ENCODE assay signal across 27 cellular contexts in genomic region chr11:35187996-35188395, GRCh38. TPM values are rescaled to one million over a fixed set of nuclear protein-coding genes. Genes with fewer than 3 reads are reported as not detected.
DNase-seq lines count a peak whose midpoint lies in the region; ATAC-seq and TF ChIP-seq lines count a peak whose summit lies in the region.
"Had no signal": no experiment of that assay in that cellular context is flagged by ENCODE, and none has a peak within 500 bp of the region (broad histone marks: within the 10 kb centered on the region; RNA-seq: fewer than 3 reads in every experiment).

No MANE protein-coding gene starts in this region.

- peak; percentile 21 for TF ChIP-seq POLR2A in GM19099 (IDR thresholded peaks at IDR 0.05; ENCODE audit: extremely low read depth, insufficient read length, low read depth)

- H3K27ac Mint-ChIP-seq in CD4-positive, alpha-beta T cell, result peak overlapping the region; percentile 85
- peak overlapping the region; percentile 49 for H3K27ac Mint-ChIP-seq in central memory CD8-positive, alpha-beta T cell (ENCODE audit: low read depth)
- H3K27ac Mint-ChIP-seq in natural killer cell, result peak overlapping the region; percentile 21 to 29
- H3K27ac Mint-ChIP-seq: activated B cell treated with CpG ODN at 0.5 μM for 24 hours had no signal

- no peak for TF ChIP-seq CTCF in CD4-positive, alpha-beta T cell (IDR thresholded peaks at IDR 0.05)
- TF ChIP-seq CTCF in natural killer cell (IDR thresholded peaks at IDR 0.05), result no peak

- peak overlapping the region; percentile 31 for H3K4me3 Mint-ChIP-seq in CD4-positive, alpha-beta T cell
- no peak overlapping the region for H3K4me3 Mint-ChIP-seq in central memory CD8-positive, alpha-beta T cell
- H3K4me3 Mint-ChIP-seq in natural killer cell, result no peak overlapping the region
- H3K4me3 Mint-ChIP-seq: activated B cell treated with CpG ODN at 0.5 μM for 24 hours, neural crest cell had no signal

- intact Hi-C loops in CD4-positive, alpha-beta T cell (cut with DNase I, micrococcal nuclease), result loop anchor here (5.0 to 10.0 kb wide), 2 partner anchors 34 to 263 kb away; no protein-coding TSS in a partner anchor
- intact Hi-C loops in natural killer cell (cut with micrococcal nuclease), result no loop called here

- CTCF ChIA-PET in CD4-positive, alpha-beta T cell (lab: Charles Lee), result interaction anchor here (1.0 to 1.3 kb wide), 2 partner anchors 11 kb away, joined by 3 to 5 read pairs; no protein-coding TSS in a partner anchor

- peaks cover 100% of the 10 kb centered on the region for H3K36me3 Mint-ChIP-seq in CD4-positive, alpha-beta T cell (ENCODE audit: low read depth)
- peaks cover 89% of the 10 kb centered on the region for H3K36me3 Mint-ChIP-seq in central memory CD8-positive, alpha-beta T cell (ENCODE audit: insufficient read depth)
- H3K36me3 Mint-ChIP-seq in natural killer cell, result peaks cover 20% of the 10 kb centered on the region

- no peak overlapping the region for H3K27ac ChIP-seq in CD4-positive, alpha-beta T cell (ENCODE audit: low read depth, low read length)
- H3K27ac ChIP-seq: ascending aorta, hepatocyte, tibial nerve had no signal

- no peak for DNase-seq in CD4-positive, alpha-beta T cell
- DNase-seq in central memory CD8-positive, alpha-beta T cell (ENCODE audit: low spot score in 2 of 2), result no peak
- DNase-seq in natural killer cell (no peak), hepatic stellate cell (ENCODE audit: low spot score) (no peak)
- DNase-seq in activated CD4-positive, CD25-positive, alpha-beta regulatory T cell treated with anti-CD3 and anti-CD28 coated beads, Interleukin-2, amount 50 U/mL, for 72 hours, result no peak
- DNase-seq: activated B cell treated with CpG ODN at 0.5 μM for 24 hours; activated CD4-positive, alpha-beta T cell treated with anti-CD3 and anti-CD28 coated beads, Interleukin-2, amount 50 U/mL, for 4 hours; activated naive CD4-positive, alpha-beta T cell; activated T-cell treated with anti-CD3 and anti-CD28 coated beads, Interleukin-2, amount 50 U/mL, for 1 hour; caudate nucleus; GOT3; KBM-7; midbrain; NCI-H1436; NCI-H2107; NCI-H446 treated with DMSO at 0.1 percent for 48 hours; OCI-M1; Right ventricle myocardium superior; stimulated activated CD4-positive, alpha-beta T cell treated with anti-CD3 and anti-CD28 coated beads, Interleukin-15, amount 100 ng/mL, for 24 hours had no signal

- ATAC-seq in CD4-positive, alpha-beta T cell (ENCODE audit: poor library complexity), result no peak
- no peak for ATAC-seq in central memory CD8-positive, alpha-beta T cell (replicated peaks; ENCODE audit: extremely low read depth, poor library complexity, severe bottlenecking)
- ATAC-seq in natural killer cell (no peak), HG03159 (IDR thresholded peaks at IDR 0.05; ENCODE audit: unreplicated experiment) (no peak), GM19397 (IDR thresholded peaks at IDR 0.05; ENCODE audit: unreplicated experiment) (no peak)
- ATAC-seq: sciatic nerve had no signal

- H3K27me3 ChIP-seq in CD4-positive, alpha-beta T cell (ENCODE audit: control insufficient read depth, insufficient read depth, low read length), result no peaks in the 10 kb centered on the region
- H3K27me3 ChIP-seq: ascending aorta, hepatocyte, tibial nerve had no signal

- H3K9me3 ChIP-seq in CD4-positive, alpha-beta T cell (ENCODE audit: control insufficient read depth, low read length), result no peaks in the 10 kb centered on the region
- H3K9me3 ChIP-seq: ascending aorta, tibial nerve had no signal

- no peaks in the 10 kb centered on the region for H3K9me3 Mint-ChIP-seq in CD4-positive, alpha-beta T cell
- H3K9me3 Mint-ChIP-seq in central memory CD8-positive, alpha-beta T cell, result no peaks in the 10 kb centered on the region
- H3K9me3 Mint-ChIP-seq in natural killer cell, result no peaks in the 10 kb centered on the region
- H3K9me3 Mint-ChIP-seq: activated B cell treated with CpG ODN at 0.5 μM for 24 hours, neural crest cell had no signal

- H3K27me3 Mint-ChIP-seq in CD4-positive, alpha-beta T cell, result no peaks in the 10 kb centered on the region
- H3K27me3 Mint-ChIP-seq in central memory CD8-positive, alpha-beta T cell, result no peaks in the 10 kb centered on the region
- no peaks in the 10 kb centered on the region for H3K27me3 Mint-ChIP-seq in natural killer cell (ENCODE audit: low read depth in 2 of 2)
- H3K27me3 Mint-ChIP-seq: activated B cell treated with CpG ODN at 0.5 μM for 24 hours had no signal

- H3K4me1 Mint-ChIP-seq in CD4-positive, alpha-beta T cell (ENCODE audit: low read depth), result peaks cover 100% of the 10 kb centered on the region
- H3K4me1 Mint-ChIP-seq in central memory CD8-positive, alpha-beta T cell, result peaks cover 60% of the 10 kb centered on the region
- H3K4me1 Mint-ChIP-seq in natural killer cell, result peaks cover 17 to 39% of the 10 kb centered on the region in 2 donors

- POLR2A ChIA-PET in CD4-positive, alpha-beta T cell (lab: Charles Lee), result interaction anchor here (0.7 to 1.1 kb wide), 2 partner anchors 11 to 21 kb away, joined by 3 to 4 read pairs; no protein-coding TSS in a partner anchor

RNA-seq across cellular contexts. Expression of gene CD44, which starts 49.0 kb away (rescaled TPM):
- total RNA-seq in CD4-positive, alpha-beta T cell, result 1,000 to 10,000 TPM; 1,283 to 1,330 TPM
- total RNA-seq in natural killer cell, result 100 to 1,000 TPM; 354 to 638 (median 490) TPM

Comparison
In these comparisons a context has a peak if more than half of its experiments do, and no peak if none do; other contexts are left out.
1. H3K27ac Mint-ChIP-seq: peak in every context shown above with its lines; median percentile 85 in CD4-positive, alpha-beta T cell; 49 in central memory CD8-positive, alpha-beta T cell; 25 in natural killer cell.